ENCODE assay signal across 1 cellular context in the genomic region with DNA sequence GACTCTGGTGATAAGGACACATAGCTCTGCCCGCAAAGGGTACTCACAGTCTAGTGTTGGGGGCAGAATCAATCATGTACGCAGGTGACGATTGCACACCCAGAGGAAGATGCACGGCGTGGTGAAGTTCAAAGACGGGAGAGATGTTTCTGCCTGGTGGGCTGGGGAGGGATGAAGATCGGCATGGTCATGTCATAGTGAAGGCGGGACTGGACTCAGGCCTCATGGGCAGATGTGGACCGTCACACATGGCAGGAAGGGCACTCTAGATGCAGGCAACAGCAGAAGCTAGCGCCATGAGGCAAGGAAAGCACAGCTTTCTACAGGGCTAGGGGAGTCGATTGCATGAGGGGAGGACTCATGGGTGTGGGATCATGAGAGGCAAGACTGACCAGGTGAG.
TF ChIP-seq lines count a peak whose summit lies in the region.

No MANE protein-coding gene starts in this region.

TF ChIP-seq in GM12878, 131 proteins besides CTCF, POLR2A, EP300 and RAD21:
- TF ChIP-seq, protein P1, sequence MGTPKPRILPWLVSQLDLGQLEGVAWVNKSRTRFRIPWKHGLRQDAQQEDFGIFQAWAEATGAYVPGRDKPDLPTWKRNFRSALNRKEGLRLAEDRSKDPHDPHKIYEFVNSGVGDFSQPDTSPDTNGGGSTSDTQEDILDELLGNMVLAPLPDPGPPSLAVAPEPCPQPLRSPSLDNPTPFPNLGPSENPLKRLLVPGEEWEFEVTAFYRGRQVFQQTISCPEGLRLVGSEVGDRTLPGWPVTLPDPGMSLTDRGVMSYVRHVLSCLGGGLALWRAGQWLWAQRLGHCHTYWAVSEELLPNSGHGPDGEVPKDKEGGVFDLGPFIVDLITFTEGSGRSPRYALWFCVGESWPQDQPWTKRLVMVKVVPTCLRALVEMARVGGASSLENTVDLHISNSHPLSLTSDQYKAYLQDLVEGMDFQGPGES (IDR thresholded peaks at IDR 0.05): no peak
- TF ChIP-seq, protein P2, sequence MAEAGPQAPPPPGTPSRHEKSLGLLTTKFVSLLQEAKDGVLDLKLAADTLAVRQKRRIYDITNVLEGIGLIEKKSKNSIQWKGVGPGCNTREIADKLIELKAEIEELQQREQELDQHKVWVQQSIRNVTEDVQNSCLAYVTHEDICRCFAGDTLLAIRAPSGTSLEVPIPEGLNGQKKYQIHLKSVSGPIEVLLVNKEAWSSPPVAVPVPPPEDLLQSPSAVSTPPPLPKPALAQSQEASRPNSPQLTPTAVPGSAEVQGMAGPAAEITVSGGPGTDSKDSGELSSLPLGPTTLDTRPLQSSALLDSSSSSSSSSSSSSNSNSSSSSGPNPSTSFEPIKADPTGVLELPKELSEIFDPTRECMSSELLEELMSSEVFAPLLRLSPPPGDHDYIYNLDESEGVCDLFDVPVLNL (IDR thresholded peaks at IDR 0.05; ENCODE audit: low read depth, low read length): no peak
- TF ChIP-seq FOXM1 (IDR thresholded peaks at IDR 0.05; ENCODE audit: low read depth, low read length): no peak
- TF ChIP-seq CHD2 (IDR thresholded peaks at IDR 0.05; ENCODE audit: borderline replicate concordance, low read depth, low read length): no peak
- TF ChIP-seq CBX3 (IDR thresholded peaks at IDR 0.05; ENCODE audit: borderline replicate concordance, low read depth): no peak
- no peak for TF ChIP-seq EED (IDR thresholded peaks at IDR 0.05; ENCODE audit: low read depth)
- TF ChIP-seq EGR1 (IDR thresholded peaks at IDR 0.05; ENCODE audit: borderline replicate concordance in 1 of 2, low read depth in 2 of 2, low read length in 2 of 2): no peak
